In the genomic region with DNA sequence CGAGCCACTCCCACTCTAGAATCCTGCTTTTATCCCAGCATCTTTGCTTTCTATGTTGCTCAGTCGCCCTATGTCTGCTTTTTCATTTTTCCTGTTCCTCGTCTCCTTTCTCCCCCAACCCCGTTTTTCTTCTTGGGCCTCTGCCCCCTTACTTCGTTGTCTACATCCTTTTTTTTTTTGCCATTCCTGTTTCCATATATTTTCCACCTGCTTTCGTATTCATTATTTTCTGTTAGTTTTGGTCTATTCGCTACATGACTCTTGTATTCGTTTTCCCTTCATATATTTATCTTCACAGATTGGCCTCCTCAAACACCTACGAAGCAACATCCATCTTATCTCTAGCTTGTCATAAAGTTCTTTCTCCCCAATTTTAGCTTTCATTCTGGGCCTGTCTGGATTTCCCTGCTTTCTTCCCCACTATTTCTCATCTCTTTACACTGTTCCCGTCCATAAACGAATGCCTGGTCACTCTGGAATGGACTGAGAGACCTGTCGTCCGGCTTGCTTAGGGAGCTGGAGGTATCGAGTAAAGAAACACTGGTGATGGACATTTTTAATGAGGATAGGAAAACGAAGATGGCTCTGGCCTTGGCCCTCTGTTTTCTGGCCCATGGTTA, we compare ENCODE assay signal across 1 cellular context.
A peak's percentile ranks its signal among the peaks of the same experiment; 100 is the strongest.
TF ChIP-seq lines count a peak whose summit lies in the region.

No MANE protein-coding gene starts in this region.

TF ChIP-seq in HepG2, 621 proteins besides CTCF, POLR2A, EP300 and RAD21 (continues in another document):
- TF ChIP-seq ZFP90 (CRISPR knock-in tag; IDR thresholded peaks at IDR 0.05; ENCODE audit: borderline replicate concordance) (peak; percentile 47; the same call in 1 of the 2 replicates), ZNF747 (CRISPR knock-in tag; IDR thresholded peaks at IDR 0.05; ENCODE audit: borderline replicate concordance) (peak; percentile 5; the same call in 1 of the 2 replicates), ZNF878 (CRISPR knock-in tag; IDR thresholded peaks at IDR 0.05) (0 out of 2 replicates have a peak, but pooled peaks have one; percentile 5), MTF2 (CRISPR knock-in tag; IDR thresholded peaks at IDR 0.05; ENCODE audit: borderline replicate concordance) (0 out of 2 replicates have a peak, but pooled peaks have one; percentile 4), FOXJ3 (CRISPR knock-in tag; IDR thresholded peaks at IDR 0.05; ENCODE audit: borderline replicate concordance) (peak; percentile 39; the same call in 1 of the 2 replicates), KLF15 (CRISPR knock-in tag; IDR thresholded peaks at IDR 0.05; ENCODE audit: borderline replicate concordance) (no peak), ZNF674 (CRISPR knock-in tag; IDR thresholded peaks at IDR 0.05; ENCODE audit: low read depth) (0 out of 2 replicates have a peak, but pooled peaks have one; percentile 23), SPEN (CRISPR knock-in tag; IDR thresholded peaks at IDR 0.05; ENCODE audit: low read depth) (no peak), MXD4 (CRISPR knock-in tag; IDR thresholded peaks at IDR 0.05) (no peak), ASH2L (IDR thresholded peaks at IDR 0.05; ENCODE audit: insufficient read length, low read depth, low read length) (peak; percentile 7), ISX (CRISPR knock-in tag; conservative IDR thresholded peaks at IDR 0.05) (0 out of 2 replicates have a peak, but pooled peaks have one; percentile 40), FOXK2 (IDR thresholded peaks at IDR 0.05) (0 out of 2 replicates have a peak, but pooled peaks have one; percentile 15), EED (CRISPR knock-in tag; IDR thresholded peaks at IDR 0.05) (peak; percentile 4; the same call in 1 of the 2 replicates), KLF12 (CRISPR knock-in tag; IDR thresholded peaks at IDR 0.05; ENCODE audit: borderline replicate concordance) (0 out of 2 replicates have a peak, but pooled peaks have one; percentile 59), ZSCAN9 (CRISPR knock-in tag; IDR thresholded peaks at IDR 0.05; ENCODE audit: borderline replicate concordance) (no peak), ARHGAP35 (CRISPR knock-in tag; IDR thresholded peaks at IDR 0.05; ENCODE audit: borderline replicate concordance) (0 out of 2 replicates have a peak, but pooled peaks have one; percentile 4), ZNF883 (CRISPR knock-in tag; IDR thresholded peaks at IDR 0.05; ENCODE audit: not compliant biosample characterization) (no peak), ZNF569 (CRISPR knock-in tag; IDR thresholded peaks at IDR 0.05; ENCODE audit: borderline replicate concordance) (no peak), ZNF354B (CRISPR knock-in tag; IDR thresholded peaks at IDR 0.05) (no peak), RBM39 (IDR thresholded peaks at IDR 0.05; ENCODE audit: low read depth, low read length, poor library complexity, severe bottlenecking) (no peak), SATB2 (CRISPR knock-in tag; IDR thresholded peaks at IDR 0.05) (peak; percentile 30; the same call in 1 of the 2 replicates), BCL6 (CRISPR knock-in tag; IDR thresholded peaks at IDR 0.05) (no peak), ZNF20 (CRISPR knock-in tag; IDR thresholded peaks at IDR 0.05) (0 out of 2 replicates have a peak, but pooled peaks have one; percentile 2)
- TF ChIP-seq, protein P1, sequence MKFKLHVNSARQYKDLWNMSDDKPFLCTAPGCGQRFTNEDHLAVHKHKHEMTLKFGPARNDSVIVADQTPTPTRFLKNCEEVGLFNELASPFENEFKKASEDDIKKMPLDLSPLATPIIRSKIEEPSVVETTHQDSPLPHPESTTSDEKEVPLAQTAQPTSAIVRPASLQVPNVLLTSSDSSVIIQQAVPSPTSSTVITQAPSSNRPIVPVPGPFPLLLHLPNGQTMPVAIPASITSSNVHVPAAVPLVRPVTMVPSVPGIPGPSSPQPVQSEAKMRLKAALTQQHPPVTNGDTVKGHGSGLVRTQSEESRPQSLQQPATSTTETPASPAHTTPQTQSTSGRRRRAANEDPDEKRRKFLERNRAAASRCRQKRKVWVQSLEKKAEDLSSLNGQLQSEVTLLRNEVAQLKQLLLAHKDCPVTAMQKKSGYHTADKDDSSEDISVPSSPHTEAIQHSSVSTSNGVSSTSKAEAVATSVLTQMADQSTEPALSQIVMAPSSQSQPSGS (CRISPR knock-in tag; IDR thresholded peaks at IDR 0.05), result 0 out of 2 replicates have a peak, but pooled peaks have one; percentile 7
- TF ChIP-seq, protein P2, sequence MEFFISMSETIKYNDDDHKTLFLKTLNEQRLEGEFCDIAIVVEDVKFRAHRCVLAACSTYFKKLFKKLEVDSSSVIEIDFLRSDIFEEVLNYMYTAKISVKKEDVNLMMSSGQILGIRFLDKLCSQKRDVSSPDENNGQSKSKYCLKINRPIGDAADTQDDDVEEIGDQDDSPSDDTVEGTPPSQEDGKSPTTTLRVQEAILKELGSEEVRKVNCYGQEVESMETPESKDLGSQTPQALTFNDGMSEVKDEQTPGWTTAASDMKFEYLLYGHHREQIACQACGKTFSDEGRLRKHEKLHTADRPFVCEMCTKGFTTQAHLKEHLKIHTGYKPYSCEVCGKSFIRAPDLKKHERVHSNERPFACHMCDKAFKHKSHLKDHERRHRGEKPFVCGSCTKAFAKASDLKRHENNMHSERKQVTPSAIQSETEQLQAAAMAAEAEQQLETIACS (CRISPR knock-in tag; IDR thresholded peaks at IDR 0.05), result peak; percentile 47; the same call in 1 of the 2 replicates
- TF ChIP-seq, protein P3, sequence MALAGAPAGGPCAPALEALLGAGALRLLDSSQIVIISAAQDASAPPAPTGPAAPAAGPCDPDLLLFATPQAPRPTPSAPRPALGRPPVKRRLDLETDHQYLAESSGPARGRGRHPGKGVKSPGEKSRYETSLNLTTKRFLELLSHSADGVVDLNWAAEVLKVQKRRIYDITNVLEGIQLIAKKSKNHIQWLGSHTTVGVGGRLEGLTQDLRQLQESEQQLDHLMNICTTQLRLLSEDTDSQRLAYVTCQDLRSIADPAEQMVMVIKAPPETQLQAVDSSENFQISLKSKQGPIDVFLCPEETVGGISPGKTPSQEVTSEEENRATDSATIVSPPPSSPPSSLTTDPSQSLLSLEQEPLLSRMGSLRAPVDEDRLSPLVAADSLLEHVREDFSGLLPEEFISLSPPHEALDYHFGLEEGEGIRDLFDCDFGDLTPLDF (CRISPR knock-in tag; IDR thresholded peaks at IDR 0.05), result 0 out of 2 replicates have a peak, but pooled peaks have one; percentile 55
- TF ChIP-seq, protein P4, sequence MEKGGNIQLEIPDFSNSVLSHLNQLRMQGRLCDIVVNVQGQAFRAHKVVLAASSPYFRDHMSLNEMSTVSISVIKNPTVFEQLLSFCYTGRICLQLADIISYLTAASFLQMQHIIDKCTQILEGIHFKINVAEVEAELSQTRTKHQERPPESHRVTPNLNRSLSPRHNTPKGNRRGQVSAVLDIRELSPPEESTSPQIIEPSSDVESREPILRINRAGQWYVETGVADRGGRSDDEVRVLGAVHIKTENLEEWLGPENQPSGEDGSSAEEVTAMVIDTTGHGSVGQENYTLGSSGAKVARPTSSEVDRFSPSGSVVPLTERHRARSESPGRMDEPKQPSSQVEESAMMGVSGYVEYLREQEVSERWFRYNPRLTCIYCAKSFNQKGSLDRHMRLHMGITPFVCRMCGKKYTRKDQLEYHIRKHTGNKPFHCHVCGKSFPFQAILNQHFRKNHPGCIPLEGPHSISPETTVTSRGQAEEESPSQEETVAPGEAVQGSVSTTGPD (CRISPR knock-in tag; IDR thresholded peaks at IDR 0.05), result 0 out of 2 replicates have a peak, but pooled peaks have one; percentile 59
- TF ChIP-seq, protein P5, sequence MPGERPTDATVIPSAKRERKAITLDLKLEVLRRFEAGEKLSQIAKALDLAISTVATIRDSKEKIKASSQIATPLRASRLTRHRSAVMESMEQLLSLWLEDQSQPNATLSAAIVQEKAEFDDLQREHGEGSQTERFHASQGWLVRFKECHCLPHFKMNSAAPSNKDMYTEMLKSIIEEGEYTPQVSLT (CRISPR knock-in tag; IDR thresholded peaks at IDR 0.05; ENCODE audit: borderline replicate concordance, low read depth), result 0 out of 2 replicates have a peak, but pooled peaks have one; percentile 16
- TF ChIP-seq, protein P6, sequence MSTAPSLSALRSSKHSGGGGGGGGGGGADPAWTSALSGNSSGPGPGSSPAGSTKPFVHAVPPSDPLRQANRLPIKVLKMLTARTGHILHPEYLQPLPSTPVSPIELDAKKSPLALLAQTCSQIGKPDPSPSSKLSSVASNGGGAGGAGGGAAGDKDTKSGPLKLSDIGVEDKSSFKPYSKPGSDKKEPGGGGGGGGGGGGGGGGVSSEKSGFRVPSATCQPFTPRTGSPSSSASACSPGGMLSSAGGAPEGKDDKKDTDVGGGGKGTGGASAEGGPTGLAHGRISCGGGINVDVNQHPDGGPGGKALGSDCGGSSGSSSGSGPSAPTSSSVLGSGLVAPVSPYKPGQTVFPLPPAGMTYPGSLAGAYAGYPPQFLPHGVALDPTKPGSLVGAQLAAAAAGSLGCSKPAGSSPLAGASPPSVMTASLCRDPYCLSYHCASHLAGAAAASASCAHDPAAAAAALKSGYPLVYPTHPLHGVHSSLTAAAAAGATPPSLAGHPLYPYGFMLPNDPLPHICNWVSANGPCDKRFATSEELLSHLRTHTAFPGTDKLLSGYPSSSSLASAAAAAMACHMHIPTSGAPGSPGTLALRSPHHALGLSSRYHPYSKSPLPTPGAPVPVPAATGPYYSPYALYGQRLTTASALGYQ (CRISPR knock-in tag; IDR thresholded peaks at IDR 0.05), result 0 out of 2 replicates have a peak, but pooled peaks have one; percentile 28
- TF ChIP-seq, protein P7, sequence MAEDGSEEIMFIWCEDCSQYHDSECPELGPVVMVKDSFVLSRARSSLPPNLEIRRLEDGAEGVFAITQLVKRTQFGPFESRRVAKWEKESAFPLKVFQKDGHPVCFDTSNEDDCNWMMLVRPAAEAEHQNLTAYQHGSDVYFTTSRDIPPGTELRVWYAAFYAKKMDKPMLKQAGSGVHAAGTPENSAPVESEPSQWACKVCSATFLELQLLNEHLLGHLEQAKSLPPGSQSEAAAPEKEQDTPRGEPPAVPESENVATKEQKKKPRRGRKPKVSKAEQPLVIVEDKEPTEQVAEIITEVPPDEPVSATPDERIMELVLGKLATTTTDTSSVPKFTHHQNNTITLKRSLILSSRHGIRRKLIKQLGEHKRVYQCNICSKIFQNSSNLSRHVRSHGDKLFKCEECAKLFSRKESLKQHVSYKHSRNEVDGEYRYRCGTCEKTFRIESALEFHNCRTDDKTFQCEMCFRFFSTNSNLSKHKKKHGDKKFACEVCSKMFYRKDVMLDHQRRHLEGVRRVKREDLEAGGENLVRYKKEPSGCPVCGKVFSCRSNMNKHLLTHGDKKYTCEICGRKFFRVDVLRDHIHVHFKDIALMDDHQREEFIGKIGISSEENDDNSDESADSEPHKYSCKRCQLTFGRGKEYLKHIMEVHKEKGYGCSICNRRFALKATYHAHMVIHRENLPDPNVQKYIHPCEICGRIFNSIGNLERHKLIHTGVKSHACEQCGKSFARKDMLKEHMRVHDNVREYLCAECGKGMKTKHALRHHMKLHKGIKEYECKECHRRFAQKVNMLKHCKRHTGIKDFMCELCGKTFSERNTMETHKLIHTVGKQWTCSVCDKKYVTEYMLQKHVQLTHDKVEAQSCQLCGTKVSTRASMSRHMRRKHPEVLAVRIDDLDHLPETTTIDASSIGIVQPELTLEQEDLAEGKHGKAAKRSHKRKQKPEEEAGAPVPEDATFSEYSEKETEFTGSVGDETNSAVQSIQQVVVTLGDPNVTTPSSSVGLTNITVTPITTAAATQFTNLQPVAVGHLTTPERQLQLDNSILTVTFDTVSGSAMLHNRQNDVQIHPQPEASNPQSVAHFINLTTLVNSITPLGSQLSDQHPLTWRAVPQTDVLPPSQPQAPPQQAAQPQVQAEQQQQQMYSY (CRISPR knock-in tag; IDR thresholded peaks at IDR 0.05), result peak; percentile 33; the same call in 1 of the 2 replicates
- TF ChIP-seq, protein P8, sequence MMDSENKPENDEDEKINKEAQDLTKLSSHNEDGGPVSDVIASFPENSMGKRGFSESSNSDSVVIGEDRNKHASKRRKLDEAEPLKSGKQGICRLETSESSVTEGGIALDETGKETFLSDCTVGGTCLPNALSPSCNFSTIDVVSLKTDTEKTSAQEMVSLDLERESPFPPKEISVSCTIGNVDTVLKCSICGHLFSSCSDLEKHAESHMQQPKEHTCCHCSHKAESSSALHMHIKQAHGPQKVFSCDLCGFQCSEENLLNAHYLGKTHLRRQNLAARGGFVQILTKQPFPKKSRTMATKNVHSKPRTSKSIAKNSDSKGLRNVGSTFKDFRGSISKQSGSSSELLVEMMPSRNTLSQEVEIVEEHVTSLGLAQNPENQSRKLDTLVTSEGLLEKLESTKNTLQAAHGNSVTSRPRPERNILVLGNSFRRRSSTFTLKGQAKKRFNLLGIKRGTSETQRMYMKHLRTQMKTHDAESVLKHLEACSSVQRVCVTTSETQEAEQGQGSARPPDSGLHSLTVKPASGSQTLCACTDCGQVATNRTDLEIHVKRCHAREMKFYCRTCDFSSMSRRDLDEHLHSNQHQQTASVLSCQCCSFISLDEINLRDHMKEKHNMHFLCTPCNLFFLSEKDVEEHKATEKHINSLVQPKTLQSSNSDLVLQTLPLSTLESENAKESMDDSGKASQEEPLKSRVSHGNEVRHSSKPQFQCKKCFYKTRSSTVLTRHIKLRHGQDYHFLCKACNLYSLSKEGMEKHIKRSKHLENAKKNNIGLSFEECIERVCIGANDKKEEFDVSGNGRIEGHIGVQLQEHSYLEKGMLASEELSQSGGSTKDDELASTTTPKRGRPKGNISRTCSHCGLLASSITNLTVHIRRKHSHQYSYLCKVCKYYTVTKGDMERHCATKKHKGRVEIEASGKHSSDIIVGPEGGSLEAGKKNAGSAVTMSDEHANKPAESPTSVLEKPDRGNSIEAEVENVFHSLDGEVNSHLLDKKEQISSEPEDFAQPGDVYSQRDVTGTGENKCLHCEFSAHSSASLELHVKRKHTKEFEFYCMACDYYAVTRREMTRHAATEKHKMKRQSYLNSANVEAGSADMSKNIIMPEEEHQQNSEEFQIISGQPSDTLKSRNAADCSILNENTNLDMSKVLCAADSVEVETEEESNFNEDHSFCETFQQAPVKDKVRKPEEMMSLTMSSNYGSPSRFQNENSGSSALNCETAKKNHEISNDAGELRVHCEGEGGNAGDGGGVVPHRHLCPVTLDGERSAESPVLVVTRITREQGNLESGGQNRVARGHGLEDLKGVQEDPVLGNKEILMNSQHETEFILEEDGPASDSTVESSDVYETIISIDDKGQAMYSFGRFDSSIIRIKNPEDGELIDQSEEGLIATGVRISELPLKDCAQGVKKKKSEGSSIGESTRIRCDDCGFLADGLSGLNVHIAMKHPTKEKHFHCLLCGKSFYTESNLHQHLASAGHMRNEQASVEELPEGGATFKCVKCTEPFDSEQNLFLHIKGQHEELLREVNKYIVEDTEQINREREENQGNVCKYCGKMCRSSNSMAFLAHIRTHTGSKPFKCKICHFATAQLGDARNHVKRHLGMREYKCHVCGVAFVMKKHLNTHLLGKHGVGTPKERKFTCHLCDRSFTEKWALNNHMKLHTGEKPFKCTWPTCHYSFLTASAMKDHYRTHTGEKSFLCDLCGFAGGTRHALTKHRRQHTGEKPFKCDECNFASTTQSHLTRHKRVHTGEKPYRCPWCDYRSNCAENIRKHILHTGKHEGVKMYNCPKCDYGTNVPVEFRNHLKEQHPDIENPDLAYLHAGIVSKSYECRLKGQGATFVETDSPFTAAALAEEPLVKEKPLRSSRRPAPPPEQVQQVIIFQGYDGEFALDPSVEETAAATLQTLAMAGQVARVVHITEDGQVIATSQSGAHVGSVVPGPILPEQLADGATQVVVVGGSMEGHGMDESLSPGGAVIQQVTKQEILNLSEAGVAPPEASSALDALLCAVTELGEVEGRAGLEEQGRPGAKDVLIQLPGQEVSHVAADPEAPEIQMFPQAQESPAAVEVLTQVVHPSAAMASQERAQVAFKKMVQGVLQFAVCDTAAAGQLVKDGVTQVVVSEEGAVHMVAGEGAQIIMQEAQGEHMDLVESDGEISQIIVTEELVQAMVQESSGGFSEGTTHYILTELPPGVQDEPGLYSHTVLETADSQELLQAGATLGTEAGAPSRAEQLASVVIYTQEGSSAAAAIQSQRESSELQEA (CRISPR knock-in tag; IDR thresholded peaks at IDR 0.05; ENCODE audit: not compliant biosample characterization), result no peak
